1 cellular context compared by ENCODE assay signal in the genomic region with DNA sequence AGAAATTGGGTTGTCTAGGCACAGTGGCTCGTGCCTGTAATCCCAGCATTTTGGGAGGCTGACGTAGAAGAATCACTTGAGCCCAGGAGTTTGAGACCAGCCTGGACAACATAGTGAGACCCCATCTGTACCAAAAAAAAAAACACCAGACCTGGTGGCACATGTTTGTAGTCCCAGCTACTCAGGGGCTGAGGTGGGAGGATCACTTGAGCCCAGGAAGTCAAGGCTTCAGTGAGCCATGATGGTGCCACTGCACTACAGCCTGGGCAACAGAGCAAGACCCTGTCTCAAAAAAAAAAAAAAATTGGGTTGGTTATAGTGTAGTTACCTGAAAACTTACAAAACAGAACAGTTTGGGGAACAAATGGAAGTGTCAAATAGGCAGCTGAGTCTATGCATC. TPM values are rescaled to one million over a fixed set of nuclear protein-coding genes. Genes with fewer than 3 reads are reported as not detected.
"Had no signal": no experiment of that assay in that cellular context is flagged by ENCODE, and none has a peak within 500 bp of the region (broad histone marks: within the 10 kb centered on the region; RNA-seq: fewer than 3 reads in every experiment).

No MANE protein-coding gene starts in this region.

RNA-seq across cellular contexts. Expression of a gene that starts 54.9 kb away (rescaled TPM):
- total RNA-seq: kidney epithelial cell had no signal
